1 cellular context compared by ENCODE assay signal in genomic region chr9:112380771-112381181, GRCh38.
TF ChIP-seq lines count a peak whose summit lies in the region.

No MANE protein-coding gene starts in this region.

TF ChIP-seq in K562, 482 proteins besides CTCF, POLR2A, EP300 and RAD21 (continued from another document):
- TF ChIP-seq ZNF407 (IDR thresholded peaks at IDR 0.05; ENCODE audit: low read depth) (no peak), ARID1B (IDR thresholded peaks at IDR 0.05) (0 out of 2 replicates have a peak, but pooled peaks have one; percentile 1), RAD51 (IDR thresholded peaks at IDR 0.05; ENCODE audit: borderline replicate concordance, low read depth) (no peak), ZBTB17 (CRISPR knock-in tag; IDR thresholded peaks at IDR 0.05) (no peak), ZNF134 (CRISPR knock-in tag; conservative IDR thresholded peaks at IDR 0.05) (no peak), ZNF143 (CRISPR knock-in tag; IDR thresholded peaks at IDR 0.05) (no peak), ZNF644 (tag; IDR thresholded peaks at IDR 0.05; ENCODE audit: low read depth) (no peak), PKNOX1 (IDR thresholded peaks at IDR 0.05) (peak; percentile 90), CCNT2 (IDR thresholded peaks at IDR 0.05; ENCODE audit: borderline replicate concordance, extremely low read depth, insufficient read length, low read depth, low read length) (no peak), TFAP4 (CRISPR knock-in tag; IDR thresholded peaks at IDR 0.05; ENCODE audit: borderline replicate concordance) (no peak), NCOA2 (IDR thresholded peaks at IDR 0.05; ENCODE audit: partially characterized antibody in 2 of 2) (no peak), E2F8 (IDR thresholded peaks at IDR 0.05; ENCODE audit: low read depth, partially characterized antibody) (no peak), ZNF695 (CRISPR knock-in tag; IDR thresholded peaks at IDR 0.05) (no peak), PBX2 (CRISPR knock-in tag; IDR thresholded peaks at IDR 0.05; ENCODE audit: low read depth) (no peak), PBX2 (tag; conservative IDR thresholded peaks at IDR 0.05; ENCODE audit: low read depth) (peak; percentile 71), XRCC3 (IDR thresholded peaks at IDR 0.05) (no peak), EGR1 (conservative IDR thresholded peaks at IDR 0.05) (no peak)
